Comparison of ENCODE assay signal across 1 cellular context in the genomic region with DNA sequence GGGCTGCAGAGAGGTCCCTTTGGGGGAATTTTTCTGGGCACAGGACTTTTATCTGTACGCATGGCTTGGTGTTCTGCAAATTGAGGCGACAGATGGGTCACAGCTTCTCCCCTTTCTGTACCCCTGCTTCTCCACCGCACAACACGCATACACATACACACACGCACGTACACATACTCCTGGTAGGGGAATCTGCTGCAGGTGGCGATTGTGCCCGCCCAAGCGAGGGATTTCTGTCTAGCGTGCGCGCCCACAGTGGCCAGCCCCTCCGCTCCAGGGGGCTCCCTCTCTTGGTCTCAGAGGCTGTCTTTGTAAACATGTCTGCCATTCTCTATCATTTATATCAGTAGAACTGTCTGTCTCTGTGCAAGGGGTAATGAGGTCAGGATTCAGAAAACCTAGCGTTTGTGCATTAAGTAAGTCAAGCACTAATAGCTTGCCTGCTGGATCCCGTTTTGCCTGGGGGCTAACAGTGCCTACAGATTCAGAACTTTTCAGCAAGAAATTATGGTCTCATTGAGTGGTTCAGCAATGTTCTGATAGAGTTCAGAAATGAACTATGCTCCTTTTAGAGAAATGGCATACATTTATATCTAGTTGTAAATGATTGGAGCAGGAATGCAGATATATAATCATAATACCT.
TF ChIP-seq lines count a peak whose summit lies in the region.

No MANE protein-coding gene starts in this region.

TF ChIP-seq in IMR-90, 13 proteins besides CTCF, POLR2A, EP300 and RAD21 (continued from another document):
- TF ChIP-seq, protein P1, sequence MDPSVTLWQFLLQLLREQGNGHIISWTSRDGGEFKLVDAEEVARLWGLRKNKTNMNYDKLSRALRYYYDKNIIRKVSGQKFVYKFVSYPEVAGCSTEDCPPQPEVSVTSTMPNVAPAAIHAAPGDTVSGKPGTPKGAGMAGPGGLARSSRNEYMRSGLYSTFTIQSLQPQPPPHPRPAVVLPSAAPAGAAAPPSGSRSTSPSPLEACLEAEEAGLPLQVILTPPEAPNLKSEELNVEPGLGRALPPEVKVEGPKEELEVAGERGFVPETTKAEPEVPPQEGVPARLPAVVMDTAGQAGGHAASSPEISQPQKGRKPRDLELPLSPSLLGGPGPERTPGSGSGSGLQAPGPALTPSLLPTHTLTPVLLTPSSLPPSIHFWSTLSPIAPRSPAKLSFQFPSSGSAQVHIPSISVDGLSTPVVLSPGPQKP (IDR thresholded peaks at IDR 0.05; ENCODE audit: borderline replicate concordance, low read depth, low read length), result no peak
- TF ChIP-seq CEBPB (IDR thresholded peaks at IDR 0.05; ENCODE audit: low read depth, low read length) (no peak), BHLHE40 (IDR thresholded peaks at IDR 0.05; ENCODE audit: low read depth, low read length) (no peak), SMC3 (IDR thresholded peaks at IDR 0.05; ENCODE audit: low read depth, low read length) (no peak), MXI1 (IDR thresholded peaks at IDR 0.05; ENCODE audit: borderline replicate concordance, low read depth, low read length) (no peak), NFE2L2 (IDR thresholded peaks at IDR 0.05; ENCODE audit: low read depth, low read length) (no peak)
